Comparison of ENCODE assay signal across 9 cellular contexts in genomic region chr17:76523084-76524037, GRCh38. TPM values are rescaled to one million over a fixed set of nuclear protein-coding genes. Genes with fewer than 3 reads are reported as not detected.
A peak's percentile ranks its signal among the peaks of the same experiment; 100 is the strongest.
DNase-seq lines count a peak whose midpoint lies in the region; ATAC-seq and TF ChIP-seq lines count a peak whose summit lies in the region.
"Had no signal": no experiment of that assay in that cellular context is flagged by ENCODE, and none has a peak within 500 bp of the region (broad histone marks: within the 10 kb centered on the region; RNA-seq: fewer than 3 reads in every experiment).

No MANE protein-coding gene starts in this region.

- H3K36me3 Mint-ChIP-seq in activated naive CD4-positive, alpha-beta T cell treated with anti-CD3 and anti-CD28 coated beads for 36 hours (ENCODE audit: low read depth) = no peaks in the 10 kb centered on the region

- peak overlapping the region; percentile 19 for H3K4me3 Mint-ChIP-seq in activated naive CD4-positive, alpha-beta T cell treated with anti-CD3 and anti-CD28 coated beads for 36 hours

- no peaks in the 10 kb centered on the region for H3K9me3 Mint-ChIP-seq in activated naive CD4-positive, alpha-beta T cell treated with anti-CD3 and anti-CD28 coated beads for 36 hours

- H3K4me3 ChIP-seq in cardiac muscle cell (no peak overlapping the region), rectal smooth muscle tissue (ENCODE audit: low read length) (peak overlapping the region; percentile 41), aorta (ENCODE audit: low read length in 2 of 2) (no peak overlapping the region)

- H3K27me3 Mint-ChIP-seq in activated naive CD4-positive, alpha-beta T cell treated with anti-CD3 and anti-CD28 coated beads for 36 hours (ENCODE audit: low read depth) = no peaks in the 10 kb centered on the region

- POLR2A ChIA-PET in GM10248 (lab: Yijun Ruan, JAX) = no interaction called here

- H3K4me1 Mint-ChIP-seq in activated naive CD4-positive, alpha-beta T cell treated with anti-CD3 and anti-CD28 coated beads for 36 hours (ENCODE audit: low read depth) = peaks cover 17% of the 10 kb centered on the region

- DNase-seq in GM10248 (ENCODE audit: extremely low spot score) = peak; percentile 89
- DNase-seq in KG1 (lab: John Stamatoyannopoulos, UW) = peak; percentile 27
- DNase-seq in SK-N-DZ (ENCODE audit: low spot score) = peak; percentile 69
- DNase-seq in activated naive CD4-positive, alpha-beta T cell treated with anti-CD3 and anti-CD28 coated beads for 36 hours = peak; percentile 84
- peak; percentile 62 to 78 for DNase-seq in cardiac muscle cell (ENCODE audit: low read depth in 1 of 2, low spot score in 1 of 2)
- peak; percentile 80 to 93 for DNase-seq in aorta

- peak; percentile 75 for ATAC-seq in aorta (ENCODE audit: low FRiP score)
- ATAC-seq in HG03354 (IDR thresholded peaks at IDR 0.05; ENCODE audit: poor library complexity, severe bottlenecking, unreplicated experiment) = no peak

- H3K9ac ChIP-seq in rectal smooth muscle tissue (ENCODE audit: low read length) = no peak overlapping the region

- H3K27me3 ChIP-seq in cardiac muscle cell (no peaks in the 10 kb centered on the region), rectal smooth muscle tissue (ENCODE audit: control insufficient read depth, insufficient read depth, low read length) (peaks cover 2% of the 10 kb centered on the region), aorta (ENCODE audit: control insufficient read depth in 1 of 2, insufficient read depth in 2 of 2, low read length in 1 of 2) (no peaks in the 10 kb centered on the region)

- peak; percentile 95 for TF ChIP-seq CTCF in GM10248 (IDR thresholded peaks at IDR 0.05; ENCODE audit: control extremely low read depth, extremely low read depth, low read depth, missing control alignments)
- peak; percentile 97 for TF ChIP-seq CTCF in cardiac muscle cell (IDR thresholded peaks at IDR 0.05; ENCODE audit: low read depth, low read length)

- H3K9me3 ChIP-seq in cardiac muscle cell (ENCODE audit: low read depth) (no peaks in the 10 kb centered on the region), aorta (ENCODE audit: control insufficient read depth, low read length) (no peaks in the 10 kb centered on the region)

- H3K4me1 ChIP-seq in cardiac muscle cell (ENCODE audit: low read depth) (no peaks in the 10 kb centered on the region), rectal smooth muscle tissue (ENCODE audit: control insufficient read depth, insufficient read depth, low read length) (peaks cover 7% of the 10 kb centered on the region), aorta (ENCODE audit: control insufficient read depth in 1 of 2, insufficient read depth in 2 of 2, low read length in 2 of 2) (no peaks in the 10 kb centered on the region)

- 19 to 23% methylated on average over 33 to 35 of the region's 35 CpGs for WGBS in aorta, 2 donors

- H3K36me3 ChIP-seq in cardiac muscle cell (no peaks in the 10 kb centered on the region), rectal smooth muscle tissue (ENCODE audit: control insufficient read depth, insufficient read depth, low read length) (no peaks in the 10 kb centered on the region), aorta (ENCODE audit: control insufficient read depth in 1 of 2, insufficient read depth in 2 of 2, low read length in 1 of 2) (no peaks in the 10 kb centered on the region)

- CTCF ChIA-PET in GM10248 (lab: Yijun Ruan, JAX) = interaction anchor here (0.6 to 6.5 kb wide), 50 partner anchors 10 to 208 kb away, joined by 3 to 109 read pairs (median 6); partner anchors contain the start of genes AANAT, CYGB, PRCD and ST6GALNAC2
- CTCF ChIA-PET in activated naive CD4-positive, alpha-beta T cell treated with anti-CD3 and anti-CD28 coated beads for 36 hours (lab: Charles Lee) = interaction anchor here (0.6 to 5.4 kb wide), 41 partner anchors 10 to 1793 kb away, joined by 3 to 73 read pairs (median 5); partner anchors contain the start of genes PRCD, RHBDF2, ST6GALNAC2 and UBE2O

- H3K27ac ChIP-seq in cardiac muscle cell (no peak overlapping the region), rectal smooth muscle tissue (ENCODE audit: low read depth, low read length) (no peak overlapping the region), aorta (ENCODE audit: low read depth in 1 of 2, low read length in 2 of 2) (no peak overlapping the region)
- H3K27ac ChIP-seq: epithelial cell of prostate had no signal

- intact Hi-C loops in activated naive CD4-positive, alpha-beta T cell treated with anti-CD3 and anti-CD28 coated beads for 36 hours (cut with micrococcal nuclease) = loop anchor here (1.0 kb wide), 5 partner anchors 24 to 192 kb away; partner anchors contain the start of gene ST6GALNAC2
- intact Hi-C loops in aorta (cut with DNase I) = loop anchor here (1.0 to 10.0 kb wide), 5 partner anchors 24 to 191 kb away; partner anchors contain the start of gene MXRA7 (in 2 of the 2)

- H3K27ac Mint-ChIP-seq in activated naive CD4-positive, alpha-beta T cell treated with anti-CD3 and anti-CD28 coated beads for 36 hours = no peak overlapping the region

RNA-seq across cellular contexts. Expression of gene CYGB, which starts 14.1 kb away (rescaled TPM):
- polyA plus RNA-seq in SK-N-DZ (2014; cell fraction: cytosol; rRNA removed) = 0.93 and 4.2 TPM in 2 replicates
- 1.4 and 2.7 TPM in 2 replicates for polyA plus RNA-seq in SK-N-DZ (2014; cell fraction: nucleus; rRNA removed)
- not detected for total RNA-seq in activated naive CD4-positive, alpha-beta T cell treated with anti-CD3 and anti-CD28 coated beads for 36 hours
- 7.4 and 10.3 TPM in 2 replicates for total RNA-seq in cardiac muscle cell
- 3.5 and 11.9 TPM in 2 replicates for polyA plus RNA-seq in cardiac muscle cell
- 10 to 100 TPM; 22.4 to 26.6 TPM for total RNA-seq in aorta
- polyA plus RNA-seq in aorta = 1 to 10 TPM in 1 of 2 donors, under 1 TPM in 1; 0.95 to 2.1 TPM

RNA-seq across cellular contexts. Expression of gene PRCD, which starts 16.5 kb away (rescaled TPM):
- polyA plus RNA-seq in SK-N-DZ (2014; cell fraction: cytosol; rRNA removed) = 20.7 and 26.4 TPM in 2 replicates
- 20.8 and 32.3 TPM in 2 replicates for polyA plus RNA-seq in SK-N-DZ (2014; cell fraction: nucleus; rRNA removed)
- not detected for total RNA-seq in activated naive CD4-positive, alpha-beta T cell treated with anti-CD3 and anti-CD28 coated beads for 36 hours
- 7.3 and 7.7 TPM in 2 replicates for total RNA-seq in cardiac muscle cell
- polyA plus RNA-seq in cardiac muscle cell = 13.3 and 14.4 TPM in 2 replicates
- total RNA-seq in aorta = 1 to 10 TPM; 1.2 to 8.6 TPM
- not detected for polyA plus RNA-seq in aorta

RNA-seq across cellular contexts. Expression of gene RHBDF2, which starts 22.1 kb away (rescaled TPM):
- 0.08 and 1.0 TPM in 2 replicates for polyA plus RNA-seq in SK-N-DZ (2014; cell fraction: cytosol; rRNA removed)
- 0.56 and 0.89 TPM in 2 replicates for polyA plus RNA-seq in SK-N-DZ (2014; cell fraction: nucleus; rRNA removed)
- 10 to 100 TPM; 13.3 to 13.4 TPM for total RNA-seq in activated naive CD4-positive, alpha-beta T cell treated with anti-CD3 and anti-CD28 coated beads for 36 hours
- total RNA-seq in cardiac muscle cell (6.8 and 18.7 TPM in 2 replicates), aorta (10 to 100 TPM; 30.9 to 45.0 TPM)
- polyA plus RNA-seq in cardiac muscle cell (8.7 and 9.5 TPM in 2 replicates), aorta (10 to 100 TPM in 1 of 2 donors, 1 to 10 TPM in 1; 2.6 to 11.0 TPM)

RNA-seq across cellular contexts. Expression of gene AANAT, which starts 56.0 kb away (rescaled TPM):
- polyA plus RNA-seq in SK-N-DZ (2014; cell fraction: cytosol; rRNA removed) = not detected in 2 replicates
- not detected in 2 replicates for polyA plus RNA-seq in SK-N-DZ (2014; cell fraction: nucleus; rRNA removed)
- not detected for total RNA-seq in activated naive CD4-positive, alpha-beta T cell treated with anti-CD3 and anti-CD28 coated beads for 36 hours
- 0.28 and 0.33 TPM in 2 replicates for total RNA-seq in cardiac muscle cell
- polyA plus RNA-seq in cardiac muscle cell = 2.1 TPM in 1 of 2 replicates, not detected in the other
- total RNA-seq in aorta = not detected
- not detected for polyA plus RNA-seq in aorta

Comparison
In these comparisons a context has a peak if more than half of its experiments do, and no peak if none do; other contexts are left out.
1. DNase-seq: peak in every context shown above with its lines; median percentile 89 in GM10248; 86 in aorta; 84 in activated naive CD4-positive, alpha-beta T cell treated with anti-CD3 and anti-CD28 coated beads for 36 hours; 70 in cardiac muscle cell; 69 in SK-N-DZ; 27 in KG1.